8 cellular contexts compared by ENCODE assay signal in genomic region chr12:40137252-40137651, GRCh38. TPM values are rescaled to one million over a fixed set of nuclear protein-coding genes. Genes with fewer than 3 reads are reported as not detected.
DNase-seq lines count a peak whose midpoint lies in the region; ATAC-seq and TF ChIP-seq lines count a peak whose summit lies in the region.

No MANE protein-coding gene starts in this region.

- TF ChIP-seq CTCF in CD4-positive, alpha-beta T cell (IDR thresholded peaks at IDR 0.05) = no peak

- H3K9me3 ChIP-seq in CD4-positive, alpha-beta T cell (ENCODE audit: control insufficient read depth, low read length) = no peaks in the 10 kb centered on the region

- POLR2A ChIA-PET in CD4-positive, alpha-beta T cell (lab: Charles Lee) = no interaction called here

- CTCF ChIA-PET in CD4-positive, alpha-beta T cell (lab: Charles Lee) = no interaction called here

- H3K27me3 ChIP-seq in CD4-positive, alpha-beta T cell (ENCODE audit: control insufficient read depth, insufficient read depth, low read length) = no peaks in the 10 kb centered on the region

- no peak for DNase-seq in CD4-positive, alpha-beta T cell
- peak in 1 of 3 experiments; percentile 9 for DNase-seq in effector memory CD8-positive, alpha-beta T cell
- no peak for DNase-seq in GOT3 (lab: John Stamatoyannopoulos, UW)
- no peak for DNase-seq in NCI-H345 (lab: John Stamatoyannopoulos, UW)
- no peak for DNase-seq in D341Med (ENCODE audit: low spot score)

- peaks cover 5% of the 10 kb centered on the region for H3K27me3 Mint-ChIP-seq in CD4-positive, alpha-beta T cell
- H3K27me3 Mint-ChIP-seq in effector memory CD8-positive, alpha-beta T cell = no peaks in the 10 kb centered on the region

- H3K4me1 Mint-ChIP-seq in CD4-positive, alpha-beta T cell (ENCODE audit: low read depth) = peaks cover 5% of the 10 kb centered on the region
- H3K4me1 Mint-ChIP-seq in effector memory CD8-positive, alpha-beta T cell (ENCODE audit: low read depth in 2 of 2) = no peaks in the 10 kb centered on the region

- H3K36me3 Mint-ChIP-seq in CD4-positive, alpha-beta T cell (ENCODE audit: low read depth) = no peaks in the 10 kb centered on the region
- H3K36me3 Mint-ChIP-seq in effector memory CD8-positive, alpha-beta T cell (ENCODE audit: insufficient read depth) = no peaks in the 10 kb centered on the region

- H3K27ac Mint-ChIP-seq in CD4-positive, alpha-beta T cell = no peak overlapping the region
- peak overlapping the region in 1 of 2 donors; percentile 1 for H3K27ac Mint-ChIP-seq in effector memory CD8-positive, alpha-beta T cell

- H3K9me3 Mint-ChIP-seq in CD4-positive, alpha-beta T cell = no peaks in the 10 kb centered on the region
- H3K9me3 Mint-ChIP-seq in effector memory CD8-positive, alpha-beta T cell = no peaks in the 10 kb centered on the region

- H3K4me3 Mint-ChIP-seq in CD4-positive, alpha-beta T cell = no peak overlapping the region
- no peak overlapping the region for H3K4me3 Mint-ChIP-seq in effector memory CD8-positive, alpha-beta T cell

- intact Hi-C loops in CD4-positive, alpha-beta T cell (cut with DNase I, micrococcal nuclease) = no loop called here

- ATAC-seq in CD4-positive, alpha-beta T cell (ENCODE audit: poor library complexity) = peak; percentile 90
- ATAC-seq in GM19438 (IDR thresholded peaks at IDR 0.05; ENCODE audit: low read depth, unreplicated experiment) (peak; percentile 78), HG03442 (IDR thresholded peaks at IDR 0.05; ENCODE audit: unreplicated experiment) (peak; percentile 94), HG03108 (IDR thresholded peaks at IDR 0.05; ENCODE audit: unreplicated experiment) (no peak)
- peak; percentile 91 for ATAC-seq in effector memory CD8-positive, alpha-beta T cell (replicated peaks)

- H3K27ac ChIP-seq in CD4-positive, alpha-beta T cell (ENCODE audit: low read depth, low read length) = no peak overlapping the region

RNA-seq across cellular contexts. Expression of gene SLC2A13, which starts 31.4 kb away (rescaled TPM):
- total RNA-seq in CD4-positive, alpha-beta T cell = 1 to 10 TPM; 1.6 to 1.7 TPM
